Comparison of ENCODE assay signal across 8 cellular contexts in the genomic region with DNA sequence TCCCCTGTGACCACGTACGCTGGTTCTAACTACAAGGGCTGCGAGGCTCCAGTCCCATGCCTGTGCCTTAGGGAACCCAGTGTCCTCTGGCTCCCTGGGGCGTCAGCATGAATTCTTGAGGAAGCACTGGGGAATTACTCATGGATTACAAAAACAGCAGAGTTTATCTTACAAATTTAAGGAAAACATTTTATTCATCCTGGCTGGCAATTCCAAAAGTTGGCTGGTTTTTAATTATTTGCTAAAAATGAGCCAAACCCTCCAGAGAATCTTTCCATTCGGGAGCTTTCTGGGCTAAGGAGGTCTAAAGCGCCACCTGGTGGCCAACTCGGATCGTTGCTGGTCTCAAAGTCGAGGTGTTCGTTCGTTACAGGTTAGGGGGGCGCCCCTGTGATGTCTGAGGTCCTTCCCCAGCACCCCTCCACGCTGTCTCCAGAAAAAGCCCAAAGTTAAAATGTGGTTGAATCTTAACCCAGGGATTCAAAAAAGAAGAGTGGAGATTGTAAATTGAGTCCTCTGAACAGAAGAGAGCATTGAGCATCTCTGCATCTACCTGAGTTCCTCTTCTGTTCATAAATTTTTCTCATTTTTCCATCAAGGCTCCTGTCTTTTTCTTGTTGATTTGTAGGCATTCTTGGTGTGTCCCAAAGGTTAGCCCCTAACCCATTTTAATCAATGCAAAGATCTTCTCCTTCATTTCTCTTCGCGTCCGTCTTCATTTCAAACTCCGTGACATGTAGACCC.
A peak's percentile ranks its signal among the peaks of the same experiment; 100 is the strongest.
DNase-seq lines count a peak whose midpoint lies in the region; ATAC-seq and TF ChIP-seq lines count a peak whose summit lies in the region.

No MANE protein-coding gene starts in this region.

- H3K27ac ChIP-seq in DOHH2 (ENCODE audit: low read depth, low read length), result no peak overlapping the region
- H3K27ac ChIP-seq in osteoblast (ENCODE audit: low read depth, low read length), result no peak overlapping the region
- H3K27ac ChIP-seq in aorta (ENCODE audit: low read depth in 1 of 2, low read length in 2 of 2), result no peak overlapping the region

- no peaks in the 10 kb centered on the region for H3K4me1 ChIP-seq in DOHH2 (ENCODE audit: control insufficient read depth, low read length)
- peaks cover 2% of the 10 kb centered on the region for H3K4me1 ChIP-seq in osteoblast (ENCODE audit: insufficient read depth, low read length)
- no peaks in the 10 kb centered on the region for H3K4me1 ChIP-seq in aorta (ENCODE audit: control insufficient read depth in 1 of 2, insufficient read depth in 2 of 2, low read length in 2 of 2)

- no peaks in the 10 kb centered on the region for H3K4me1 Mint-ChIP-seq in activated T-cell treated with anti-CD3 and anti-CD28 coated beads, Interleukin-2, amount 50 U/mL, for 4 hours (ENCODE audit: low read depth)

- WGBS in aorta, 2 donors, result 23 to 24% methylated on average over 17 of the region's 17 CpGs

- peak; percentile 93 for TF ChIP-seq CTCF in DOHH2 (IDR thresholded peaks at IDR 0.05; ENCODE audit: low read depth, low read length, poor library complexity, severe bottlenecking)
- peak; percentile 87 for TF ChIP-seq CTCF in foreskin fibroblast (IDR thresholded peaks at IDR 0.05; ENCODE audit: low read depth, low read length)
- TF ChIP-seq CTCF in osteoblast (IDR thresholded peaks at IDR 0.05; ENCODE audit: extremely low read depth, low read depth, low read length), result peak; percentile 87

- H3K9me3 ChIP-seq in DOHH2 (ENCODE audit: control insufficient read depth, insufficient read depth, low read length), result no peaks in the 10 kb centered on the region
- H3K9me3 ChIP-seq in osteoblast (ENCODE audit: low read depth, low read length), result no peaks in the 10 kb centered on the region
- H3K9me3 ChIP-seq in aorta (ENCODE audit: control insufficient read depth, low read length), result no peaks in the 10 kb centered on the region

- H3F3A ChIP-seq in DOHH2 (ENCODE audit: control insufficient read depth, insufficient read depth), result no peaks in the 10 kb centered on the region

- H3K27me3 Mint-ChIP-seq in activated T-cell treated with anti-CD3 and anti-CD28 coated beads, Interleukin-2, amount 50 U/mL, for 4 hours (ENCODE audit: low read depth), result peaks cover 22% of the 10 kb centered on the region

- H3K4me3 Mint-ChIP-seq in activated T-cell treated with anti-CD3 and anti-CD28 coated beads, Interleukin-2, amount 50 U/mL, for 4 hours, result no peak overlapping the region

- intact Hi-C loops in aorta (cut with DNase I), result loop anchor here (2.0 kb wide), 1 partner anchor 629 kb away; no protein-coding TSS in a partner anchor

- H3K36me3 ChIP-seq in DOHH2 (ENCODE audit: control insufficient read depth, low read length) (no peaks in the 10 kb centered on the region), osteoblast (ENCODE audit: insufficient read depth, low read length) (no peaks in the 10 kb centered on the region), aorta (ENCODE audit: control insufficient read depth in 1 of 2, insufficient read depth in 2 of 2, low read length in 1 of 2) (no peaks in the 10 kb centered on the region)

- no peak for ATAC-seq in activated T-cell treated with anti-CD3 and anti-CD28 coated beads, Interleukin-2, amount 50 U/mL, for 4 hours
- peak; percentile 63 for ATAC-seq in aorta (ENCODE audit: low FRiP score)
- ATAC-seq in GM18511 (IDR thresholded peaks at IDR 0.05; ENCODE audit: unreplicated experiment), result no peak

- H3K4me2 ChIP-seq in DOHH2 (ENCODE audit: low read length) (no peak overlapping the region), osteoblast (ENCODE audit: insufficient read depth, low read length) (peak overlapping the region; percentile 34)

- no peak overlapping the region for H2AFZ ChIP-seq in osteoblast (ENCODE audit: low read length)

- H3K4me3 ChIP-seq in DOHH2 (ENCODE audit: low read length), result no peak overlapping the region
- no peak overlapping the region for H3K4me3 ChIP-seq in foreskin fibroblast (ENCODE audit: low read depth in 1 of 2, low read length in 2 of 2)
- H3K4me3 ChIP-seq in osteoblast (ENCODE audit: insufficient read depth, low read length), result no peak overlapping the region
- no peak overlapping the region for H3K4me3 ChIP-seq in aorta (ENCODE audit: low read length in 2 of 2)

- H3K79me2 ChIP-seq in DOHH2 (ENCODE audit: control insufficient read depth, low read length) (no peaks in the 10 kb centered on the region), osteoblast (ENCODE audit: insufficient read depth, low read length) (no peaks in the 10 kb centered on the region)

- H4K20me1 ChIP-seq in DOHH2 (ENCODE audit: control insufficient read depth, insufficient read depth, low read depth, low read length) (no peaks in the 10 kb centered on the region), osteoblast (ENCODE audit: insufficient read depth, low read length) (no peaks in the 10 kb centered on the region)

- DNase-seq in HK-2 (ENCODE audit: unreplicated experiment) (peak; percentile 56), NCI-H82 treated with DMSO at 0.1 percent for 48 hours (lab: John Stamatoyannopoulos, UW; ENCODE audit: unreplicated experiment) (peak; percentile 27), foreskin fibroblast (peak; percentile 31 to 79), osteoblast (ENCODE audit: insufficient read length, low spot score, missing footprints) (no peak), aorta (peak; percentile 54 to 83)
- DNase-seq in activated T-cell treated with anti-CD3 and anti-CD28 coated beads, Interleukin-2, amount 50 U/mL, for 4 hours, result peak; percentile 29

- H3K9me3 Mint-ChIP-seq in activated T-cell treated with anti-CD3 and anti-CD28 coated beads, Interleukin-2, amount 50 U/mL, for 4 hours, result no peaks in the 10 kb centered on the region

- no peaks in the 10 kb centered on the region for H3K9me2 ChIP-seq in DOHH2 (replicated peaks; ENCODE audit: control insufficient read depth, low read length)

- no peaks in the 10 kb centered on the region for H3K27me3 ChIP-seq in DOHH2 (ENCODE audit: control insufficient read depth, low read length)
- H3K27me3 ChIP-seq in osteoblast (ENCODE audit: insufficient read depth, low read length), result peaks cover 7% of the 10 kb centered on the region
- H3K27me3 ChIP-seq in aorta (ENCODE audit: control insufficient read depth in 1 of 2, insufficient read depth in 2 of 2, low read length in 1 of 2), result no peaks in the 10 kb centered on the region

- H3K36me3 Mint-ChIP-seq in activated T-cell treated with anti-CD3 and anti-CD28 coated beads, Interleukin-2, amount 50 U/mL, for 4 hours (ENCODE audit: insufficient read depth), result no peaks in the 10 kb centered on the region
